Comparison of ENCODE assay signal across 8 cellular contexts in genomic region chr6:11232968-11233626, GRCh38. TPM values are rescaled to one million over a fixed set of nuclear protein-coding genes. Genes with fewer than 3 reads are reported as not detected.
DNase-seq lines count a peak whose midpoint lies in the region; ATAC-seq, FAIRE-seq and TF ChIP-seq lines count a peak whose summit lies in the region.

No MANE protein-coding gene starts in this region.

- TF ChIP-seq CTCF in AG10803 (conservative IDR thresholded peaks at IDR 0.05; ENCODE audit: low read length) (no peak), K562 (IDR thresholded peaks at IDR 0.05 in 2 of 3, conservative IDR thresholded peaks at IDR 0.05 in 1 of 3; ENCODE audit: insufficient read depth in 2 of 3, low read depth in 1 of 3, low read length in 3 of 3) (no peak), testis (IDR thresholded peaks at IDR 0.05) (no peak)

- no peak for TF ChIP-seq EP300 in K562 (IDR thresholded peaks at IDR 0.05; ENCODE audit: low read length)

- ATAC-seq in K562 (peak; percentile 31), left colon (peak; percentile 42), HG03378 (IDR thresholded peaks at IDR 0.05; ENCODE audit: unreplicated experiment) (no peak), HG03025 (IDR thresholded peaks at IDR 0.05; ENCODE audit: low FRiP score, unreplicated experiment) (no peak)

- CTCF ChIA-PET in K562 (lab: Yijun Ruan, JAX; ENCODE audit: low intra/inter-chr PET ratio), result no interaction called here

- in situ Hi-C loops in K562 (cut with MboI), result no loop called here

- H3K9ac ChIP-seq in K562 (ENCODE audit: insufficient read depth in 1 of 2, low read depth in 2 of 2, low read length in 2 of 2), result peak overlapping the region; percentile 35 to 70; a peak in 3 of 4 replicates

- 14% methylated on average over 18 of the region's 18 CpGs for WGBS in K562 (ENCODE audit: insufficient coverage, low coverage, missing lambda C conversion rate)
- WGBS in testis, 2 donors, result 10 to 11% methylated on average over 18 of the region's 18 CpGs

- H4K20me1 ChIP-seq in K562 (replicated peaks; ENCODE audit: control insufficient read depth, insufficient read depth, low read length), result no peaks in the 10 kb centered on the region

- POLR2A ChIA-PET in K562 (lab: Yijun Ruan, JAX), result interaction anchor here (0.5 to 1.4 kb wide), 9 partner anchors 9 to 618 kb away, joined by 3 to 7 read pairs (median 3); no protein-coding TSS in a partner anchor

- BruUV-seq in K562 (replicated peaks; lab: Mats Ljungman, UMichigan), result no TSS peak

- FAIRE-seq in GM19239 (lab: Jason Lieb, UNC), result peak; percentile 4
- no peak for FAIRE-seq in K562 (lab: Jason Lieb, UNC)

- H3K27ac ChIP-seq in K562 (ENCODE audit: extremely low read depth, low read depth, low read length) (no peak overlapping the region), testis (peak overlapping the region; percentile 84 to 94)

- H3K4me1 ChIP-seq in K562 (replicated peaks in 1 of 2; ENCODE audit: control insufficient read depth in 2 of 2, insufficient read depth in 2 of 2, low read length in 2 of 2), result peaks cover 6 to 10% of the 10 kb centered on the region in 2 experiments; a peak in 4 of 5 replicates
- H3K4me1 ChIP-seq in testis, result peaks cover 6% of the 10 kb centered on the region

- H3K9me3 ChIP-seq in K562 (replicated peaks; ENCODE audit: control insufficient read depth, insufficient read depth, low read depth, low read length) (no peaks in the 10 kb centered on the region), testis (no peaks in the 10 kb centered on the region)

- H2AFZ ChIP-seq in K562 (ENCODE audit: low read depth, low read length), result peak overlapping the region; percentile 87

- H3K27me3 ChIP-seq in K562 (ENCODE audit: control insufficient read depth in 2 of 2, insufficient read depth in 2 of 2, low read length in 2 of 2), result peaks cover 14 to 28% of the 10 kb centered on the region in 2 experiments; a peak in 4 of 5 replicates
- H3K27me3 ChIP-seq in testis, result no peaks in the 10 kb centered on the region

- no peak for TF ChIP-seq RAD21 in K562 (CRISPR knock-in tag; conservative IDR thresholded peaks at IDR 0.05 in 1 of 2, IDR thresholded peaks at IDR 0.05 in 1 of 2)

- TF ChIP-seq POLR2A in K562 (conservative IDR thresholded peaks at IDR 0.05) (no peak), testis (IDR thresholded peaks at IDR 0.05) (no peak)

- H3K79me2 ChIP-seq in K562 (ENCODE audit: control insufficient read depth, insufficient read depth, low read length), result no peaks in the 10 kb centered on the region

- intact Hi-C loops in K562 (cut with micrococcal nuclease) (loop anchor here (5.0 kb wide), 1 partner anchor 91 kb away; no protein-coding TSS in a partner anchor), left colon (cut with DNase I, micrococcal nuclease) (no loop called here), testis (cut with DNase I; ENCODE audit: low total_unique reads) (no loop called here)

- no peak for DNase-seq in AG10803 (ENCODE audit: low read depth)
- no peak for DNase-seq in GM19239 (ENCODE audit: insufficient read length, low spot score)
- DNase-seq in NCI-H187 treated with DMSO at 0.1 percent for 48 hours (lab: John Stamatoyannopoulos, UW), result peak; percentile 58
- DNase-seq in K562 (ENCODE audit: extremely low read depth in 1 of 4, low spot score in 3 of 4), result peak; percentile 13 to 23 (median 20)
- peak in 1 of 2 donors; percentile 55 for DNase-seq in left colon
- DNase-seq in testis, result peak; percentile 36

- H3K4me3 ChIP-seq in AG10803 (ENCODE audit: low read length), result peak overlapping the region; percentile 90
- peak overlapping the region; percentile 35 for H3K4me3 ChIP-seq in K562
- peak overlapping the region; percentile 67 to 94 for H3K4me3 ChIP-seq in testis

- H3K9me1 ChIP-seq in K562 (ENCODE audit: control insufficient read depth, insufficient read depth, low read length), result no peaks in the 10 kb centered on the region

- peak overlapping the region; percentile 92 for H3K4me2 ChIP-seq in K562 (ENCODE audit: insufficient read depth, low read length)

- no peaks in the 10 kb centered on the region for H3K36me3 ChIP-seq in K562 (ENCODE audit: control insufficient read depth, insufficient read depth, low read length)
- H3K36me3 ChIP-seq in testis (ENCODE audit: low read depth, missing control alignments), result no peaks in the 10 kb centered on the region

TF ChIP-seq in K562, 482 proteins besides CTCF, POLR2A, EP300 and RAD21 (continues in another document):
- no peak for TF ChIP-seq U2AF2 (optimal IDR thresholded peaks at IDR 0.05; ENCODE audit: low read depth, low read length)
- TF ChIP-seq ZNF124 (CRISPR knock-in tag; IDR thresholded peaks at IDR 0.05), result no peak
- TF ChIP-seq, protein P1, sequence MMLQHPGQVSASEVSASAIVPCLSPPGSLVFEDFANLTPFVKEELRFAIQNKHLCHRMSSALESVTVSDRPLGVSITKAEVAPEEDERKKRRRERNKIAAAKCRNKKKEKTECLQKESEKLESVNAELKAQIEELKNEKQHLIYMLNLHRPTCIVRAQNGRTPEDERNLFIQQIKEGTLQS (IDR thresholded peaks at IDR 0.05), result no peak
- TF ChIP-seq, protein P1 (CRISPR knock-in tag; conservative IDR thresholded peaks at IDR 0.05), result no peak
- TF ChIP-seq NFATC3 (IDR thresholded peaks at IDR 0.05), result 0 out of 2 replicates have a peak, but pooled peaks have one; percentile 37
- TF ChIP-seq C11orf30 (IDR thresholded peaks at IDR 0.05; ENCODE audit: low read depth), result peak; percentile 8; the same call in 1 of the 2 replicates
- TF ChIP-seq ZNF41 (CRISPR knock-in tag; conservative IDR thresholded peaks at IDR 0.05), result no peak
- TF ChIP-seq ARID4B (CRISPR knock-in tag; IDR thresholded peaks at IDR 0.05), result no peak
- no peak for TF ChIP-seq SMARCA4 (IDR thresholded peaks at IDR 0.05)
- no peak for TF ChIP-seq KDM5B (IDR thresholded peaks at IDR 0.05; ENCODE audit: insufficient replicate concordance, low read depth, low read length)
- no peak for TF ChIP-seq SIN3B (IDR thresholded peaks at IDR 0.05; ENCODE audit: low read depth)
- peak; percentile 18; the same call in 1 of the 2 replicates for TF ChIP-seq SMARCC2 (IDR thresholded peaks at IDR 0.05; ENCODE audit: low read depth)
- 0 out of 2 replicates have a peak, but pooled peaks have one; percentile 32 for TF ChIP-seq SMARCA5 (IDR thresholded peaks at IDR 0.05)

RNA-seq across cellular contexts. Expression of gene NEDD9, which starts 0.6 kb away (rescaled TPM):
- not detected in 2 replicates for total RNA-seq in K562 (2011; cell fraction: chromatin; rRNA removed; ENCODE audit: low replicate concordance)
- not detected in 2 replicates for total RNA-seq in K562 (2011; cell fraction: nucleolus; rRNA removed)
- not detected in 2 replicates for total RNA-seq in K562 (2011; cell fraction: nucleoplasm; rRNA removed)
- not detected in 2 replicates for total RNA-seq in K562 (2014; rRNA removed)
- total RNA-seq in K562 (2014; rRNA removed; fragmentation: Illumina TruSeq; extraction: Trizol), result 0.04 TPM in 1 of 2 replicates, not detected in the other
- 0.19 TPM in 1 of 2 replicates, not detected in the other for total RNA-seq in K562 (2015; rRNA removed; fragmentation: Illumina TruSeq; extraction: Trizol)
- 0.18 and 0.31 TPM in 2 replicates for total RNA-seq in K562 (2021)
- polyA plus RNA-seq in K562 (2011; rRNA removed), result 0.05 and 0.15 TPM in 2 replicates
- 0.01 TPM in 1 of 2 replicates, not detected in the other for polyA plus RNA-seq in K562 (2011; cell fraction: cytosol; rRNA removed)
- polyA plus RNA-seq in K562 (2011; cell fraction: nucleus; rRNA removed), result not detected in 2 replicates
- polyA plus RNA-seq in K562 (2012), result 0.17 and 1.1 TPM in 2 replicates
- polyA plus RNA-seq in K562 (2014; fragmentation: Illumina TruSeq; extraction: Trizol), result not detected in 2 replicates
- not detected for polyA plus RNA-seq in K562 (2014; fragmentation: Nextera tagmentation; extraction: Ambion mirVana)
- not detected in 2 replicates for polyA plus RNA-seq in K562 (2014; rRNA removed)
- polyA minus RNA-seq in K562 (2011; rRNA and poly(A)+ RNA removed), result 0.21 TPM in 1 of 2 replicates, not detected in the other
- 1.2 TPM in 1 of 2 replicates, not detected in the other for polyA minus RNA-seq in K562 (2011; cell fraction: cytosol; rRNA and poly(A)+ RNA removed)
- not detected in 2 replicates for polyA minus RNA-seq in K562 (2011; cell fraction: nucleus; rRNA and poly(A)+ RNA removed)
- 10 to 100 TPM; 58.9 to 84.8 TPM for total RNA-seq in left colon
- 10 to 100 TPM; 31.8 to 67.0 TPM for total RNA-seq in testis
- polyA plus RNA-seq in testis (ENCODE audit: insufficient read depth, low read depth, low replicate concordance), result 21.0 TPM

Comparison
In these comparisons a context has a peak if more than half of its experiments do, and no peak if none do; other contexts are left out.
1. DNase-seq: peak in NCI-H187 treated with DMSO at 0.1 percent for 48 hours (single experiment), K562 (4 of 4) and testis (single experiment); none in AG10803 (single experiment) and GM19239 (single experiment).
2. H3K4me3 ChIP-seq: peak in every context shown above with its lines; median percentile 90 in AG10803; 80 in testis; 35 in K562.
3. ATAC-seq: peak in K562 (single experiment) and left colon (single experiment); none in HG03378 (single experiment) and HG03025 (single experiment).
4. RNA of gene NEDD9, which starts 0.6 kb away (total RNA-seq): 58.9 to 84.8 TPM in left colon and 31.8 to 67.0 TPM in testis; 0.04 to 0.31 TPM in K562; every median in the first group is over 10 times any median in the second.